ENCODE assay signal across 19 cellular contexts in the genomic region with DNA sequence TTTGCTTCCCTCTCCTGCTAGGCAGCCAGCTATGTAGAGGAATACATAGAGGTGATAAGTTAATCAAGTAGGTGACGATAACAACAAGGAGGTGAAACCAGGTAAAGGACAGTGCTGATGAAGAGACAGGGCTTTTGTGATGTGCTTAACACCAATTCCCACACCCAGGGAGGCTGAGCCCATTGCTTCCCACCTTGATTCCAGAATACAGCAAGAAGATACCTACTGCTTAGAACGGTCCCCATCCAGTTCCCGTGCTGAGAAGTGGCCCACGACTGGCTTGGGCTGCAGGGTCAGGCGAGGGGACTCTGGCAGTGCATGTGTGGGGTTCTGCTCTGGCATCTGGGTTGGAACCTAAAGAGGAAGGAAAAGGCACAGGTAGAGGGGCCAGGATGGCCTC. TPM values are rescaled to one million over a fixed set of nuclear protein-coding genes. Genes with fewer than 3 reads are reported as not detected.
A peak's percentile ranks its signal among the peaks of the same experiment; 100 is the strongest.
DNase-seq lines count a peak whose midpoint lies in the region; ATAC-seq and TF ChIP-seq lines count a peak whose summit lies in the region.
"Had no signal": no experiment of that assay in that cellular context is flagged by ENCODE, and none has a peak within 500 bp of the region (broad histone marks: within the 10 kb centered on the region; RNA-seq: fewer than 3 reads in every experiment).

No MANE protein-coding gene starts in this region.

- H4K91ac ChIP-seq in H9 (ENCODE audit: insufficient read length, low read depth, low read length): no peak overlapping the region

- H2BK120ac ChIP-seq in H9 (ENCODE audit: low read depth, low read length, poor library complexity, severe bottlenecking): no peak overlapping the region

- POLR2A ChIA-PET in SK-N-SH (lab: Yijun Ruan, JAX): interaction anchor here (0.8 to 1.4 kb wide), 3 partner anchors 11 to 49 kb away, joined by 3 to 4 read pairs (median 3); no protein-coding TSS in a partner anchor

- H3T11ph ChIP-seq in H9 (ENCODE audit: low read length): no peak overlapping the region

- no peak overlapping the region for H3K4me2 ChIP-seq in SK-N-SH
- no peak overlapping the region for H3K4me2 ChIP-seq in H9 (ENCODE audit: insufficient read depth, insufficient read length, low read length)

- H2AFZ ChIP-seq in SK-N-SH (ENCODE audit: low read depth) (no peak overlapping the region), H9 (ENCODE audit: low read length) (no peak overlapping the region)

- TF ChIP-seq EP300 in SK-N-SH (IDR thresholded peaks at IDR 0.05; ENCODE audit: borderline replicate concordance in 1 of 2, low read depth in 1 of 2, low read length in 1 of 2) (no peak), sigmoid colon (IDR thresholded peaks at IDR 0.05) (no peak)

- no peaks in the 10 kb centered on the region for H3K79me1 ChIP-seq in H9 (ENCODE audit: insufficient read depth, low read depth, low read length, poor library complexity, severe bottlenecking)

- no peak overlapping the region for H3K4me3 ChIP-seq in SK-N-SH (ENCODE audit: low read depth in 2 of 2, low read length in 1 of 2)
- H3K4me3 ChIP-seq in sigmoid colon: no peak overlapping the region

- H3K4ac ChIP-seq in H9 (ENCODE audit: low read depth, low read length): no peak overlapping the region

- no peak for TF ChIP-seq RAD21 in SK-N-SH (IDR thresholded peaks at IDR 0.05; ENCODE audit: low read length)

- H3K23ac ChIP-seq in H9 (ENCODE audit: insufficient read length, low read depth, low read length): no peak overlapping the region

- no peak overlapping the region for H3K14ac ChIP-seq in H9 (ENCODE audit: insufficient read depth, low read length)

- H3K79me2 ChIP-seq in SK-N-SH (ENCODE audit: insufficient read depth) (peaks cover 10% of the 10 kb centered on the region; the same call in 1 of the 2 replicates), H9 (ENCODE audit: insufficient read depth, low read length) (no peaks in the 10 kb centered on the region)

- TF ChIP-seq POLR2A in sigmoid colon (IDR thresholded peaks at IDR 0.05): no peak

- WGBS in SK-N-SH (ENCODE audit: low lambda C conversion rate): 100% methylated on average over 5 of the region's 5 CpGs
- no CpG with 5 or more reads among the region's 5 CpGs for WGBS in H9 (ENCODE audit: extremely low coverage, insufficient read length, low lambda C conversion rate)
- WGBS in sigmoid colon, 2 donors: 92 to 94% methylated on average over 5 of the region's 5 CpGs

- H3K56ac ChIP-seq in H9 (ENCODE audit: insufficient read length, low read depth, low read length): no peak overlapping the region

- no peak for ATAC-seq in SK-N-SH treated with all-trans-retinoic acid at 6 μM for 48 hours

- H3K9me3 ChIP-seq in SK-N-SH (no peaks in the 10 kb centered on the region), H9 (ENCODE audit: control insufficient read depth, low read depth, low read length) (no peaks in the 10 kb centered on the region), sigmoid colon (no peaks in the 10 kb centered on the region)

- no peak overlapping the region for H3K9ac ChIP-seq in SK-N-SH
- H3K9ac ChIP-seq in H9 (ENCODE audit: extremely low read depth, insufficient read length, low read length): no peak overlapping the region

- H3F3A ChIP-seq in SK-N-SH (replicated peaks; ENCODE audit: insufficient read depth): peaks cover 3% of the 10 kb centered on the region

- H4K20me1 ChIP-seq in SK-N-SH (ENCODE audit: insufficient read depth) (no peaks in the 10 kb centered on the region; the same call in 1 of the 2 replicates), H9 (ENCODE audit: control insufficient read depth, insufficient read depth, insufficient read length) (no peaks in the 10 kb centered on the region)

- H2AK5ac ChIP-seq in H9 (ENCODE audit: insufficient read length, low read length): no peak overlapping the region

- H3K4me1 Mint-ChIP-seq in H9: no peaks in the 10 kb centered on the region
- H3K4me1 Mint-ChIP-seq: CD14-positive monocyte had no signal

- H3K27ac Mint-ChIP-seq in H9: no peak overlapping the region

- H3K27me3 ChIP-seq in SK-N-SH (ENCODE audit: insufficient read depth): no peaks in the 10 kb centered on the region
- H3K27me3 ChIP-seq in H9 (ENCODE audit: insufficient read depth, low read length): no peaks in the 10 kb centered on the region
- H3K27me3 ChIP-seq in sigmoid colon: no peaks in the 10 kb centered on the region

- H2BK15ac ChIP-seq in H9 (ENCODE audit: low read depth, low read length): no peak overlapping the region

- H3K9me2 ChIP-seq in SK-N-SH: no peaks in the 10 kb centered on the region

- peaks cover 7 to 55% of the 10 kb centered on the region in 2 experiments for H3K36me3 ChIP-seq in SK-N-SH (replicated peaks in 1 of 2; ENCODE audit: control insufficient read depth in 1 of 2, insufficient read depth in 2 of 2, low read length in 1 of 2)
- H3K36me3 ChIP-seq in sigmoid colon: no peaks in the 10 kb centered on the region

- no peak overlapping the region for H4K5ac ChIP-seq in H9 (ENCODE audit: insufficient read length, low read depth, low read length)

- no peak overlapping the region for H3K18ac ChIP-seq in H9 (ENCODE audit: insufficient read length, low read depth, low read length)

- peak; percentile 16 for DNase-seq in SK-N-SH
- peak; percentile 20 for DNase-seq in H9
- DNase-seq in sigmoid colon: peak; percentile 28
- DNase-seq in activated gamma-delta T cell (lab: John Stamatoyannopoulos, UW): no peak
- DNase-seq in ureter (ENCODE audit: low spot score): no peak
- DNase-seq in SK-N-DZ (ENCODE audit: low spot score): no peak
- DNase-seq: DMS 273 treated with DMSO at 0.1 percent for 48 hours, KG1, MV-4-11, NCI-H1417, NCI-H187 treated with DMSO at 0.1 percent for 48 hours, NCI-H226, NCI-H524, NCI-H82 had no signal

- no peak overlapping the region for H2BK5ac ChIP-seq in H9 (ENCODE audit: insufficient read length, low read length)

- H3K27ac ChIP-seq in SK-N-SH (ENCODE audit: low read depth in 2 of 2, low read length in 1 of 2): peak overlapping the region in 1 of 2 experiments; percentile 81; a peak in 2 of 4 replicates
- no peak overlapping the region for H3K27ac ChIP-seq in H9 (ENCODE audit: insufficient read length, low read depth, low read length)
- peak overlapping the region; percentile 20 for H3K27ac ChIP-seq in cingulate gyrus (ENCODE audit: low read depth, low read length)
- no peak overlapping the region for H3K27ac ChIP-seq in sigmoid colon
- H3K27ac ChIP-seq: 22Rv1 had no signal

- CTCF ChIA-PET in SK-N-SH (lab: Yijun Ruan, JAX): interaction anchor here (1.0 to 17.2 kb wide), 6 partner anchors 9 to 204 kb away, joined by 3 to 433 read pairs (median 8); partner anchors contain the start of gene ACBD4

- no peak overlapping the region for H2BK20ac ChIP-seq in H9 (ENCODE audit: low read depth, low read length, poor library complexity, severe bottlenecking)

- TF ChIP-seq CTCF in SK-N-SH (IDR thresholded peaks at IDR 0.05) (no peak), H9 (conservative IDR thresholded peaks at IDR 0.05) (no peak), sigmoid colon (IDR thresholded peaks at IDR 0.05) (no peak)

- no peak overlapping the region for H3K4me3 Mint-ChIP-seq in H9
- H3K4me3 Mint-ChIP-seq: CD14-positive monocyte had no signal

- no peak overlapping the region for H2BK12ac ChIP-seq in H9 (ENCODE audit: insufficient read length, low read depth, low read length)

- H3K23me2 ChIP-seq in H9 (ENCODE audit: insufficient read length, low read depth, low read length, poor library complexity, severe bottlenecking): no peaks in the 10 kb centered on the region

- no peaks in the 10 kb centered on the region for H3K27me3 Mint-ChIP-seq in H9 (ENCODE audit: low read depth)

- H3K4me1 ChIP-seq in SK-N-SH (ENCODE audit: control insufficient read depth in 1 of 2, insufficient read depth in 2 of 2, low read depth in 1 of 2, low read length in 1 of 2) (peaks cover 0 to 21% of the 10 kb centered on the region in 2 experiments; a peak in 1 of 4 replicates), H9 (ENCODE audit: insufficient read depth, low read length) (no peaks in the 10 kb centered on the region), sigmoid colon (no peaks in the 10 kb centered on the region)

- H3K36me3 Mint-ChIP-seq in H9 (ENCODE audit: insufficient read depth in 1 of 3, low read depth in 3 of 3): peaks cover 48 to 95% (median 93%) of the 10 kb centered on the region in 3 experiments

- H3K9me3 Mint-ChIP-seq in H9: no peaks in the 10 kb centered on the region
- H3K9me3 Mint-ChIP-seq: CD14-positive monocyte had no signal

- H4K8ac ChIP-seq in H9 (replicated peaks; ENCODE audit: insufficient read length, low read depth, low read length): no peak overlapping the region

- intact Hi-C loops in sigmoid colon (cut with DNase I): no loop called here

RNA-seq across cellular contexts. Expression of gene GFAP, which starts 16.1 kb away (rescaled TPM):
- 0.48 and 0.71 TPM in 2 replicates for polyA plus RNA-seq in SK-N-SH (2012; rRNA removed)
- polyA plus RNA-seq in SK-N-SH (2012; cell fraction: cytosol; rRNA removed): 0.23 and 0.35 TPM in 2 replicates
- 0.36 and 0.44 TPM in 2 replicates for polyA plus RNA-seq in SK-N-SH (2012; cell fraction: nucleus; rRNA removed)
- 1.1 and 1.2 TPM in 2 replicates for total RNA-seq in H9 (2021)
- not detected for total RNA-seq in sigmoid colon
- 1 to 10 TPM in 2 of 3 donors, not detected in 1; 1.3 to 2.4 TPM for polyA plus RNA-seq in sigmoid colon
- 0.81 TPM for total RNA-seq in ureter
- 4.7 and 7.7 TPM in 2 replicates for polyA plus RNA-seq in SK-N-DZ (2014; cell fraction: cytosol; rRNA removed)
- 4.7 and 6.5 TPM in 2 replicates for polyA plus RNA-seq in SK-N-DZ (2014; cell fraction: nucleus; rRNA removed)
- total RNA-seq: RPMI7951 had no signal

RNA-seq across cellular contexts. Expression of gene KIF18B, which starts 16.2 kb away (rescaled TPM):
- polyA plus RNA-seq in SK-N-SH (2012; rRNA removed) (12.6 and 14.7 TPM in 2 replicates), sigmoid colon (10 to 100 TPM in 1 of 3 donors, 1 to 10 TPM in 1, under 1 TPM in 1; 0.60 to 10.5 (median 1.4) TPM)
- 4.0 and 7.1 TPM in 2 replicates for polyA plus RNA-seq in SK-N-SH (2012; cell fraction: cytosol; rRNA removed)
- 40.0 and 52.6 TPM in 2 replicates for polyA plus RNA-seq in SK-N-SH (2012; cell fraction: nucleus; rRNA removed)
- total RNA-seq in H9 (2021) (51.8 and 52.6 TPM in 2 replicates), sigmoid colon (1 to 10 TPM in 1 of 4 donors, under 1 TPM in 3; under 0.01 to 1.4 (median 0.30) TPM), ureter (0.39 TPM)
- polyA plus RNA-seq in SK-N-DZ (2014; cell fraction: cytosol; rRNA removed): 23.5 and 30.3 TPM in 2 replicates
- 62.3 and 71.5 TPM in 2 replicates for polyA plus RNA-seq in SK-N-DZ (2014; cell fraction: nucleus; rRNA removed)
- polyA plus RNA-seq: CD14-positive monocyte had no signal

RNA-seq across cellular contexts. Expression of gene EFTUD2, which starts 32.1 kb away (rescaled TPM):
- polyA plus RNA-seq in SK-N-SH (2012; rRNA removed) (79.9 and 82.9 TPM in 2 replicates), sigmoid colon (10 to 100 TPM; 20.6 to 48.4 (median 21.6) TPM)
- polyA plus RNA-seq in SK-N-SH (2012; cell fraction: cytosol; rRNA removed): 82.5 and 121 TPM in 2 replicates
- 112 and 140 TPM in 2 replicates for polyA plus RNA-seq in SK-N-SH (2012; cell fraction: nucleus; rRNA removed)
- total RNA-seq in H9 (2021) (150 and 161 TPM in 2 replicates), sigmoid colon (10 to 100 TPM; 33.7 to 93.1 (median 55.8) TPM), ureter (140 TPM)
- polyA plus RNA-seq in SK-N-DZ (2014; cell fraction: cytosol; rRNA removed): 136 and 147 TPM in 2 replicates
- 120 and 204 TPM in 2 replicates for polyA plus RNA-seq in SK-N-DZ (2014; cell fraction: nucleus; rRNA removed)

RNA-seq across cellular contexts. Expression of gene C1QL1, which starts 36.7 kb away (rescaled TPM):
- polyA plus RNA-seq in SK-N-SH (2012; rRNA removed) (5.4 and 11.9 TPM in 2 replicates), sigmoid colon (1 to 10 TPM in 2 of 3 donors, not detected in 1; 1.4 to 2.0 TPM)
- 4.7 and 10.1 TPM in 2 replicates for polyA plus RNA-seq in SK-N-SH (2012; cell fraction: cytosol; rRNA removed)
- polyA plus RNA-seq in SK-N-SH (2012; cell fraction: nucleus; rRNA removed): 3.3 and 3.6 TPM in 2 replicates
- total RNA-seq in H9 (2021) (6.0 and 6.4 TPM in 2 replicates), sigmoid colon (1 to 10 TPM in 2 of 4 donors, under 1 TPM in 2; 0.41 to 4.3 (median 1.3) TPM), ureter (1.1 TPM)
- polyA plus RNA-seq in SK-N-DZ (2014; cell fraction: cytosol; rRNA removed): 51.6 and 83.8 TPM in 2 replicates
- 59.9 and 62.5 TPM in 2 replicates for polyA plus RNA-seq in SK-N-DZ (2014; cell fraction: nucleus; rRNA removed)
- polyA plus RNA-seq: CD14-positive monocyte had no signal

Comparison
In these comparisons a context has a peak if more than half of its experiments do, and no peak if none do; other contexts are left out.
1. DNase-seq: peak in SK-N-SH (single experiment), H9 (single experiment) and sigmoid colon (single experiment); none in activated gamma-delta T cell (single experiment), ureter (single experiment) and SK-N-DZ (single experiment).
2. RNA of gene KIF18B, which starts 16.2 kb away (total RNA-seq): 51.8 to 52.6 TPM in H9; 0.39 TPM in ureter (single experiment) and under 0.01 to 1.4 TPM in sigmoid colon; every median in the first group is over 10 times any median in the second.